Comparison of ENCODE assay signal across 21 cellular contexts in the genomic region with DNA sequence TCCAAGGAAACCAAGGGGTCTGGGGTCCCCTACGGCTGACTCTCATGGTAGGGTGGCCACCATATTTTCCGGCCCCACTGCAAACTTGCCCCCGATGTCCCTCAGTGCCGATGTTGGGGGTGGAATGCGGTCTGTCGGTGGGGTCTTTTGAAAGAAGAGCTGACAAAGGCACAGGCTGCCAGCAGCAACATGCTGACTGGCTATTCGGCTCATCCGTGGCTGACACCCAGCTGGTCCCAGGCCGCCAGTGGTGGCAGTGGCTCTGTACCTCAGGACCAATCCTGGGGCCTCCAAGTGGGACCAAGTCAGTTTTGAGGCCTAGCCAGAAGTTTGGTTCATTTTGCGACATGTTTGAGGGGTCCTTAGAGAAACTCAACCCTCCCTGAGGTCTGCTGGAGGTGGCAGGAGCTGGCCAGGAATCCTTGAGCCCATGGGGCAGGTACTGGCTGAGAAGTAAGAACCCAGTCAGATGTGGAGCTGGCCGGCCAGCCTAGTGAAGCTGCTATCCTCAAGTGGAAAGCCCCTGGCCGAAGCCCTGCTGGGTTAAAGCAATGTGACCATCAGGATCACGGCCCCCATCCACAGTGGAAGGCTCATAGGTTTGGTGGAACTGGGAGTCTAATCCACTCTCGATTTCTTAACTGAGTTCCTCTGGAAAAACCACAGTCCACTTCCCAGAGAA. TPM values are rescaled to one million over a fixed set of nuclear protein-coding genes. Genes with fewer than 3 reads are reported as not detected.
A peak's percentile ranks its signal among the peaks of the same experiment; 100 is the strongest.
DNase-seq lines count a peak whose midpoint lies in the region; ATAC-seq and TF ChIP-seq lines count a peak whose summit lies in the region.
"Had no signal": no experiment of that assay in that cellular context is flagged by ENCODE, and none has a peak within 500 bp of the region (broad histone marks: within the 10 kb centered on the region; RNA-seq: fewer than 3 reads in every experiment).

No MANE protein-coding gene starts in this region.

- TF ChIP-seq CTCF in right atrium auricular region (IDR thresholded peaks at IDR 0.05) (no peak), brain (conservative IDR thresholded peaks at IDR 0.05) (no peak), uterus (IDR thresholded peaks at IDR 0.05) (no peak), natural killer cell (IDR thresholded peaks at IDR 0.05) (no peak)

- no peak for TF ChIP-seq POLR2A in uterus (IDR thresholded peaks at IDR 0.05)

- no peaks in the 10 kb centered on the region for H3K9me3 ChIP-seq in right atrium auricular region
- no peaks in the 10 kb centered on the region for H3K9me3 ChIP-seq in uterus
- no peaks in the 10 kb centered on the region for H3K9me3 ChIP-seq in CD8-positive, alpha-beta memory T cell (ENCODE audit: low read length)
- H3K9me3 ChIP-seq: MG63, psoas muscle, tibial artery had no signal

- H3K27ac Mint-ChIP-seq in brain (peak overlapping the region in 4 of 5 experiments; percentile 35 to 96 (median 95)), naive B cell (peak overlapping the region in 4 of 6 donors; percentile 56 to 99 (median 96)), natural killer cell (no peak overlapping the region)
- no peak overlapping the region for H3K27ac Mint-ChIP-seq in CD8-positive, alpha-beta memory T cell
- H3K27ac Mint-ChIP-seq: activated CD4-positive, alpha-beta T cell treated with anti-CD3 and anti-CD28 coated beads, Interleukin-2, amount 10 ng/mL, durations not matched to agents 24 days and 14 days; stimulated activated naive CD8-positive, alpha-beta T cell treated with anti-CD3 and anti-CD28 coated beads, Interleukin-15, Interleukin-2, amounts not matched to agents 100 ng/mL and 50 ng/mL, for 24 hours had no signal

- POLR2A ChIA-PET in CD8-positive, alpha-beta memory T cell (lab: Charles Lee) = no interaction called here

- ATAC-seq in Right ventricle myocardium superior (ENCODE audit: poor library complexity) = no peak
- ATAC-seq in naive B cell (ENCODE audit: low read depth in 2 of 2) = no peak
- no peak for ATAC-seq in GM21717 (IDR thresholded peaks at IDR 0.05; ENCODE audit: unreplicated experiment)
- no peak for ATAC-seq in natural killer cell
- ATAC-seq: psoas muscle had no signal

- H3K4me1 Mint-ChIP-seq in brain = peaks cover 100% of the 10 kb centered on the region
- H3K4me1 Mint-ChIP-seq in naive B cell = peaks cover 38 to 72% (median 59%) of the 10 kb centered on the region in 3 donors
- no peaks in the 10 kb centered on the region for H3K4me1 Mint-ChIP-seq in natural killer cell
- peaks cover 0 to 19% (median 5%) of the 10 kb centered on the region in 3 donors for H3K4me1 Mint-ChIP-seq in CD8-positive, alpha-beta memory T cell

- CTCF ChIA-PET in CD8-positive, alpha-beta memory T cell (lab: Charles Lee) = interaction anchor here (0.9 to 19.8 kb wide), 2 partner anchors 18 to 184 kb away, joined by 3 to 186 read pairs; a partner anchor contains a TSS

- H3K27ac ChIP-seq in right atrium auricular region (peak overlapping the region in 1 of 2 donors; percentile 4), uterus (peak overlapping the region; percentile 95)
- H3K27ac ChIP-seq in CD8-positive, alpha-beta memory T cell (ENCODE audit: low read depth, low read length) = no peak overlapping the region
- H3K27ac ChIP-seq: epithelial cell of prostate, tibial artery had no signal

- peaks cover 18% of the 10 kb centered on the region for H3K36me3 Mint-ChIP-seq in brain
- H3K36me3 Mint-ChIP-seq in naive B cell = peaks cover 0 to 6% of the 10 kb centered on the region in 2 donors
- no peaks in the 10 kb centered on the region for H3K36me3 Mint-ChIP-seq in natural killer cell
- peaks cover 0 to 36% (median 4%) of the 10 kb centered on the region in 3 donors for H3K36me3 Mint-ChIP-seq in CD8-positive, alpha-beta memory T cell

- H3K4me1 ChIP-seq in right atrium auricular region = peaks cover 0 to 74% of the 10 kb centered on the region in 2 donors
- H3K4me1 ChIP-seq in uterus = peaks cover 32 to 35% of the 10 kb centered on the region in 2 donors
- H3K4me1 ChIP-seq in CD8-positive, alpha-beta memory T cell (ENCODE audit: insufficient read depth, low read length) = no peaks in the 10 kb centered on the region

- H3K27me3 ChIP-seq in right atrium auricular region (no peaks in the 10 kb centered on the region), uterus (no peaks in the 10 kb centered on the region)
- H3K27me3 ChIP-seq in CD8-positive, alpha-beta memory T cell (ENCODE audit: insufficient read depth, low read length, poor library complexity, severe bottlenecking) = no peaks in the 10 kb centered on the region
- H3K27me3 ChIP-seq: MG63, tibial artery had no signal

- intact Hi-C loops in Right ventricle myocardium superior (cut with DNase I) = no loop called here
- intact Hi-C loops in uterus (cut with DNase I; ENCODE audit: low total_unique reads) = no loop called here
- intact Hi-C loops in natural killer cell (cut with micrococcal nuclease) = no loop called here

- DNase-seq in Right ventricle myocardium superior (peak; percentile 33), right atrium auricular region (ENCODE audit: low spot score) (no peak), naive B cell (no peak), uterus (no peak), natural killer cell (no peak)
- no peak for DNase-seq in CD8-positive, alpha-beta memory T cell
- DNase-seq: activated CD4-positive, alpha-beta T cell treated with anti-CD3 and anti-CD28 coated beads, Interleukin-2, amount 10 ng/mL, durations not matched to agents 24 days and 14 days; dermis blood vessel endothelial cell; MG63; NCI-H146; NCI-H526 treated with DMSO at 0.1 percent for 48 hours; psoas muscle; stimulated activated CD4-positive, alpha-beta T cell treated with anti-CD3 and anti-CD28 coated beads, Interleukin-2, amount 100 ng/mL, for 48 hours; T-helper 1 cell had no signal

- H3K9me3 Mint-ChIP-seq in brain (peaks cover 0 to 7% (median 0%) of the 10 kb centered on the region in 5 experiments), naive B cell (no peaks in the 10 kb centered on the region), natural killer cell (no peaks in the 10 kb centered on the region)
- no peaks in the 10 kb centered on the region for H3K9me3 Mint-ChIP-seq in CD8-positive, alpha-beta memory T cell
- H3K9me3 Mint-ChIP-seq: activated CD4-positive, alpha-beta T cell treated with anti-CD3 and anti-CD28 coated beads, Interleukin-2, amount 10 ng/mL, durations not matched to agents 24 days and 14 days; neural crest cell; stimulated activated naive CD8-positive, alpha-beta T cell treated with anti-CD3 and anti-CD28 coated beads, Interleukin-15, Interleukin-2, amounts not matched to agents 100 ng/mL and 50 ng/mL, for 24 hours had no signal

- H3K4me3 Mint-ChIP-seq in brain = peak overlapping the region in 4 of 5 experiments; percentile 19 to 67 (median 41)
- H3K4me3 Mint-ChIP-seq in naive B cell = peak overlapping the region in 3 of 8 donors; percentile 32 to 44 (median 37)
- H3K4me3 Mint-ChIP-seq in natural killer cell = no peak overlapping the region
- no peak overlapping the region for H3K4me3 Mint-ChIP-seq in CD8-positive, alpha-beta memory T cell
- H3K4me3 Mint-ChIP-seq: activated CD4-positive, alpha-beta T cell treated with anti-CD3 and anti-CD28 coated beads, Interleukin-2, amount 10 ng/mL, durations not matched to agents 24 days and 14 days; stimulated activated naive CD8-positive, alpha-beta T cell treated with anti-CD3 and anti-CD28 coated beads, Interleukin-15, Interleukin-2, amounts not matched to agents 100 ng/mL and 50 ng/mL, for 24 hours had no signal

- H3K4me3 ChIP-seq in right atrium auricular region (no peak overlapping the region), uterus (no peak overlapping the region)
- no peak overlapping the region for H3K4me3 ChIP-seq in CD8-positive, alpha-beta memory T cell (ENCODE audit: low read length)
- H3K4me3 ChIP-seq: MG63, psoas muscle, skin epidermis, tibial artery had no signal

- H3K27me3 Mint-ChIP-seq in brain (peaks cover 25% of the 10 kb centered on the region), naive B cell (no peaks in the 10 kb centered on the region), natural killer cell (ENCODE audit: low read depth in 2 of 2) (no peaks in the 10 kb centered on the region)
- peaks cover 0 to 4% of the 10 kb centered on the region in 2 donors for H3K27me3 Mint-ChIP-seq in CD8-positive, alpha-beta memory T cell
- H3K27me3 Mint-ChIP-seq: activated CD4-positive, alpha-beta T cell treated with anti-CD3 and anti-CD28 coated beads, Interleukin-2, amount 10 ng/mL, durations not matched to agents 24 days and 14 days had no signal

- H3K36me3 ChIP-seq in right atrium auricular region (no peaks in the 10 kb centered on the region), uterus (no peaks in the 10 kb centered on the region)
- H3K36me3 ChIP-seq in CD8-positive, alpha-beta memory T cell (ENCODE audit: insufficient read depth, low read length) = no peaks in the 10 kb centered on the region
- H3K36me3 ChIP-seq: MG63 had no signal

RNA-seq across cellular contexts. Expression of a gene that starts 17.8 kb away (rescaled TPM):
- 3.4 TPM for total RNA-seq in Right ventricle myocardium superior
- total RNA-seq in right atrium auricular region = 1 to 10 TPM; 1.3 to 3.0 TPM
- polyA plus RNA-seq in brain (ENCODE audit: insufficient read depth, low read depth, low replicate concordance) = 22.7 TPM
- polyA plus RNA-seq in naive B cell (ENCODE audit: low read depth in 6 of 6) = 1 to 10 TPM in 5 of 6 donors, under 1 TPM in 1; 0.66 to 7.7 (median 5.5) TPM
- 10 to 100 TPM in 3 of 4 donors, 1 to 10 TPM in 1; 7.1 to 46.2 (median 22.6) TPM for total RNA-seq in uterus
- 10 to 100 TPM in 1 of 3 donors, 1 to 10 TPM in 2; 7.6 to 10.5 (median 9.8) TPM for total RNA-seq in natural killer cell
- total RNA-seq in CD8-positive, alpha-beta memory T cell = 10 to 100 TPM; 15.3 to 16.8 TPM
- polyA plus RNA-seq in CD8-positive, alpha-beta memory T cell = 2.3 TPM

RNA-seq across cellular contexts. Expression of a gene that starts 51.9 kb away (rescaled TPM):
- total RNA-seq in Right ventricle myocardium superior = 196 TPM
- total RNA-seq in right atrium auricular region = 100 to 1,000 TPM; 255 to 283 TPM
- 457 TPM for polyA plus RNA-seq in brain (ENCODE audit: insufficient read depth, low read depth, low replicate concordance)
- polyA plus RNA-seq in naive B cell (ENCODE audit: low read depth in 6 of 6) = 1,000 to 10,000 TPM in 1 of 6 donors, 100 to 1,000 TPM in 5; 640 to 1,092 (median 833) TPM
- 100 to 1,000 TPM; 142 to 485 (median 230) TPM for total RNA-seq in uterus
- 100 to 1,000 TPM; 126 to 143 (median 127) TPM for total RNA-seq in natural killer cell
- 100 to 1,000 TPM; 202 to 203 TPM for total RNA-seq in CD8-positive, alpha-beta memory T cell
- 835 TPM for polyA plus RNA-seq in CD8-positive, alpha-beta memory T cell

Comparison
In these comparisons a context has a peak if more than half of its experiments do, and no peak if none do; other contexts are left out.
1. H3K27ac Mint-ChIP-seq: peak in brain (4 of 5) and naive B cell (4 of 6); none in natural killer cell (0 of 2) and CD8-positive, alpha-beta memory T cell (0 of 8).
2. H3K4me3 Mint-ChIP-seq: peak in brain (4 of 5); none in natural killer cell (single experiment) and CD8-positive, alpha-beta memory T cell (0 of 7).